In genomic region chr9:85224729-85225128, GRCh38 we compare ENCODE assay signal across 1 cellular context.
TF ChIP-seq lines count a peak whose summit lies in the region.

No MANE protein-coding gene starts in this region.

TF ChIP-seq in HEK293, 187 proteins besides CTCF, POLR2A, EP300 and RAD21 (continued from another document and continues in another):
- TF ChIP-seq ZNF629 (tag by site-specific recombination; IDR thresholded peaks at IDR 0.05) (peak; percentile 71), PATZ1 (tag by site-specific recombination; IDR thresholded peaks at IDR 0.05) (no peak), ZBTB48 (tag by site-specific recombination; IDR thresholded peaks at IDR 0.05) (no peak), ZNF350 (tag by site-specific recombination; IDR thresholded peaks at IDR 0.05) (no peak), ZNF202 (tag by site-specific recombination; IDR thresholded peaks at IDR 0.05; ENCODE audit: borderline replicate concordance) (no peak), ZNF10 (tag by site-specific recombination; IDR thresholded peaks at IDR 0.05) (no peak), ZNF341 (tag by site-specific recombination; IDR thresholded peaks at IDR 0.05; ENCODE audit: low read depth) (no peak), ZBTB8A (tag by site-specific recombination; IDR thresholded peaks at IDR 0.05) (no peak), ZNF580 (tag by site-specific recombination; IDR thresholded peaks at IDR 0.05) (no peak), ZFP3 (tag by site-specific recombination; IDR thresholded peaks at IDR 0.05; ENCODE audit: low read depth) (no peak), ZNF549 (tag by site-specific recombination; IDR thresholded peaks at IDR 0.05) (no peak), IKZF3 (tag by site-specific recombination; IDR thresholded peaks at IDR 0.05) (no peak), ZIC2 (tag by site-specific recombination; IDR thresholded peaks at IDR 0.05) (no peak), ZNF654 (tag by site-specific recombination; IDR thresholded peaks at IDR 0.05; ENCODE audit: low read depth) (0 out of 2 replicates have a peak, but pooled peaks have one; percentile 2), ZNF274 (IDR thresholded peaks at IDR 0.05; ENCODE audit: low read length) (no peak), ZNF274 (tag by site-specific recombination; IDR thresholded peaks at IDR 0.05; ENCODE audit: borderline replicate concordance) (no peak), ZNF214 (tag by site-specific recombination; IDR thresholded peaks at IDR 0.05; ENCODE audit: borderline replicate concordance) (no peak), SP3 (tag by site-specific recombination; IDR thresholded peaks at IDR 0.05) (no peak), RBAK (tag by site-specific recombination; IDR thresholded peaks at IDR 0.05) (no peak), PRDM6 (tag by site-specific recombination; IDR thresholded peaks at IDR 0.05) (0 out of 2 replicates have a peak, but pooled peaks have one; percentile 33), ZNF416 (tag by site-specific recombination; IDR thresholded peaks at IDR 0.05) (no peak), ZBTB10 (tag by site-specific recombination; IDR thresholded peaks at IDR 0.05) (no peak), ZNF133 (tag by site-specific recombination; IDR thresholded peaks at IDR 0.05) (no peak), ZNF223 (tag by site-specific recombination; IDR thresholded peaks at IDR 0.05) (no peak), ZNF366 (tag by site-specific recombination; conservative IDR thresholded peaks at IDR 0.05) (0 out of 2 replicates have a peak, but pooled peaks have one; percentile 14), TSHZ1 (tag by site-specific recombination; IDR thresholded peaks at IDR 0.05; ENCODE audit: borderline replicate concordance) (0 out of 2 replicates have a peak, but pooled peaks have one; percentile 46), WT1 (tag by site-specific recombination; IDR thresholded peaks at IDR 0.05) (no peak), ZBTB49 (tag by site-specific recombination; IDR thresholded peaks at IDR 0.05; ENCODE audit: low read depth) (no peak), ZNF362 (tag by site-specific recombination; IDR thresholded peaks at IDR 0.05) (peak; percentile 77; the same call in 1 of the 2 replicates), ZNF404 (tag by site-specific recombination; IDR thresholded peaks at IDR 0.05) (no peak), ZNF596 (tag by site-specific recombination; IDR thresholded peaks at IDR 0.05) (no peak), ZNF626 (tag by site-specific recombination; IDR thresholded peaks at IDR 0.05) (no peak), YY2 (tag by site-specific recombination; IDR thresholded peaks at IDR 0.05) (no peak), ZSCAN30 (tag by site-specific recombination; IDR thresholded peaks at IDR 0.05) (no peak), ZNF558 (tag by site-specific recombination; IDR thresholded peaks at IDR 0.05) (no peak), OVOL3 (tag by site-specific recombination; IDR thresholded peaks at IDR 0.05) (no peak), GLIS2 (tag by site-specific recombination; IDR thresholded peaks at IDR 0.05) (no peak), ZNF658 (tag by site-specific recombination; IDR thresholded peaks at IDR 0.05) (no peak), ZSCAN5A (tag by site-specific recombination; IDR thresholded peaks at IDR 0.05) (no peak), ZNF514 (tag by site-specific recombination; IDR thresholded peaks at IDR 0.05) (no peak)
- TF ChIP-seq, protein P1, sequence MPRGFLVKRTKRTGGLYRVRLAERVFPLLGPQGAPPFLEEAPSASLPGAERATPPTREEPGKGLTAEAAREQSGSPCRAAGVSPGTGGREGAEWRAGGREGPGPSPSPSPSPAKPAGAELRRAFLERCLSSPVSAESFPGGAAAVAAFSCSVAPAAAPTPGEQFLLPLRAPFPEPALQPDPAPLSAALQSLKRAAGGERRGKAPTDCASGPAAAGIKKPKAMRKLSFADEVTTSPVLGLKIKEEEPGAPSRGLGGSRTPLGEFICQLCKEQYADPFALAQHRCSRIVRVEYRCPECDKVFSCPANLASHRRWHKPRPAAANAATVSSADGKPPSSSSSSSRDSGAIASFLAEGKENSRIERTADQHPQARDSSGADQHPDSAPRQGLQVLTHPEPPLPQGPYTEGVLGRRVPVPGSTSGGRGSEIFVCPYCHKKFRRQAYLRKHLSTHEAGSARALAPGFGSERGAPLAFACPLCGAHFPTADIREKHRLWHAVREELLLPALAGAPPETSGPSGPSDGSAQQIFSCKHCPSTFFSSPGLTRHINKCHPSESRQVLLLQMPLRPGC (tag by site-specific recombination; IDR thresholded peaks at IDR 0.05) = peak; percentile 91
- TF ChIP-seq, protein P2, sequence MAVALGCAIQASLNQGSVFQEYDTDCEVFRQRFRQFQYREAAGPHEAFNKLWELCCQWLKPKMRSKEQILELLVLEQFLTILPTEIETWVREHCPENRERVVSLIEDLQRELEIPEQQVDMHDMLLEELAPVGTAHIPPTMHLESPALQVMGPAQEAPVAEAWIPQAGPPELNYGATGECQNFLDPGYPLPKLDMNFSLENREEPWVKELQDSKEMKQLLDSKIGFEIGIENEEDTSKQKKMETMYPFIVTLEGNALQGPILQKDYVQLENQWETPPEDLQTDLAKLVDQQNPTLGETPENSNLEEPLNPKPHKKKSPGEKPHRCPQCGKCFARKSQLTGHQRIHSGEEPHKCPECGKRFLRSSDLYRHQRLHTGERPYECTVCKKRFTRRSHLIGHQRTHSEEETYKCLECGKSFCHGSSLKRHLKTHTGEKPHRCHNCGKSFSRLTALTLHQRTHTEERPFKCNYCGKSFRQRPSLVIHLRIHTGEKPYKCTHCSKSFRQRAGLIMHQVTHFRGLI (tag by site-specific recombination; IDR thresholded peaks at IDR 0.05) = no peak
